23 cellular contexts compared by ENCODE assay signal in the genomic region with DNA sequence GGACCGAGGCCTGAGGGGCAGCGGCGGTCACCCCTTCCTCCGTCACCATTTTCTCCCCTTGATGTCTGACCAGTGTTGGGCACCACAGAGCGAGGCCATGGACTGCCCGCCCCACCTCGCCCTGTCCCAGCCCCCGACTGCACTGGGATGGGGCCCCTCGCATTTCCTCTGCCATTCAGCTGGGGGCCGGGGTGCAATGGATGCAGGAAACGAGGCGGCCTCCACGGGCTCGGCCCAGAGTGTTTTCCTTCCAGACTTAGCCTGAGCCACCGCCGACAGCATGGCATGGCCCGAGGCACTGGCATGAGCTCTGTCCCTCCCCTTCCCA.
"Had no signal": no experiment of that assay in that cellular context is flagged by ENCODE, and none has a peak within 500 bp of the region (broad histone marks: within the 10 kb centered on the region; RNA-seq: fewer than 3 reads in every experiment).

No MANE protein-coding gene starts in this region.

- H3K4me3 ChIP-seq: breast epithelium, tibial artery had no signal

- H3K27me3 Mint-ChIP-seq: activated naive CD8-positive, alpha-beta T cell treated with anti-CD3 and anti-CD28 coated beads, Interleukin-2, amount 10 ng/mL, durations not matched to agents 7 days and 5 days; central memory CD8-positive, alpha-beta T cell; effector memory CD8-positive, alpha-beta T cell had no signal

- H3K36me3 Mint-ChIP-seq: activated naive CD8-positive, alpha-beta T cell treated with anti-CD3 and anti-CD28 coated beads, Interleukin-2, amount 10 ng/mL, durations not matched to agents 7 days and 5 days had no signal

- ATAC-seq: effector memory CD8-positive, alpha-beta T cell; stimulated activated naive CD8-positive, alpha-beta T cell treated with anti-CD3 and anti-CD28 coated beads, Interleukin-15, Interleukin-2, amounts not matched to agents 100 U/mL and 50 U/mL, for 24 hours; WTC11 had no signal

- H3K27ac ChIP-seq: tibial artery had no signal

- H3K9me3 ChIP-seq: breast epithelium, tibial artery had no signal

- H3K4me3 Mint-ChIP-seq: activated naive CD4-positive, alpha-beta T cell treated with anti-CD3 and anti-CD28 coated beads for 36 hours; activated naive CD8-positive, alpha-beta T cell treated with anti-CD3 and anti-CD28 coated beads, Interleukin-2, amount 10 ng/mL, durations not matched to agents 7 days and 5 days; central memory CD8-positive, alpha-beta T cell; effector memory CD8-positive, alpha-beta T cell; nephron progenitor cell; WTC11 had no signal

- H3K27ac Mint-ChIP-seq: activated naive CD4-positive, alpha-beta T cell treated with anti-CD3 and anti-CD28 coated beads for 36 hours; activated naive CD8-positive, alpha-beta T cell treated with anti-CD3 and anti-CD28 coated beads, Interleukin-2, amount 10 ng/mL, durations not matched to agents 7 days and 5 days; nephron progenitor cell; WTC11 had no signal

- H3K27me3 ChIP-seq: breast epithelium had no signal

- FAIRE-seq: colon, islet of Langerhans had no signal

- H3K9me3 Mint-ChIP-seq: activated naive CD4-positive, alpha-beta T cell treated with anti-CD3 and anti-CD28 coated beads for 36 hours; activated naive CD8-positive, alpha-beta T cell treated with anti-CD3 and anti-CD28 coated beads, Interleukin-2, amount 10 ng/mL, durations not matched to agents 7 days and 5 days; central memory CD8-positive, alpha-beta T cell; effector memory CD8-positive, alpha-beta T cell; nephron progenitor cell; WTC11 had no signal

- DNase-seq: activated CD4-positive, alpha-beta T cell treated with anti-CD3 and anti-CD28 coated beads, Interleukin-2, amount 50 U/mL, for 48 hours; activated naive CD4-positive, alpha-beta T cell treated with anti-CD3 and anti-CD28 coated beads for 36 hours; activated naive CD8-positive, alpha-beta T cell treated with anti-CD3 and anti-CD28 coated beads, Interleukin-2, amount 10 ng/mL, durations not matched to agents 7 days and 5 days; activated T-cell treated with anti-CD3 and anti-CD28 coated beads, Interleukin-2, amount 50 U/mL, for 48 hours; amniotic stem cell; effector memory CD8-positive, alpha-beta T cell; foreskin melanocyte; glutamatergic neuron; hippocampal formation; mammary epithelial cell; midbrain; nephron progenitor cell; occipital lobe; stimulated activated CD4-positive, alpha-beta T cell treated with anti-CD3 and anti-CD28 coated beads, Interleukin-4, amount 100 ng/mL, for 24 hours; stimulated activated naive CD8-positive, alpha-beta T cell treated with anti-CD3 and anti-CD28 coated beads, Interleukin-15, Interleukin-2, amounts not matched to agents 100 U/mL and 50 U/mL, for 24 hours; substantia nigra; T-helper 9 cell; tibial artery had no signal

- H3K36me3 ChIP-seq: breast epithelium had no signal
